In genomic region chr5:100788417-100788816, GRCh38 we compare ENCODE assay signal across 32 cellular contexts.
DNase-seq lines count a peak whose midpoint lies in the region; ATAC-seq, FAIRE-seq and TF ChIP-seq lines count a peak whose summit lies in the region.
"Had no signal": no experiment of that assay in that cellular context is flagged by ENCODE, and none has a peak within 500 bp of the region (broad histone marks: within the 10 kb centered on the region; RNA-seq: fewer than 3 reads in every experiment).

No MANE protein-coding gene starts in this region.

- 93% methylated on average over 2 of the region's 2 CpGs for WGBS in GM12878 (ENCODE audit: insufficient coverage, insufficient replicate concordance, low lambda C conversion rate, missing lambda C conversion rate)

- no peak for TF ChIP-seq EP300 in GM12878 (IDR thresholded peaks at IDR 0.05; ENCODE audit: borderline replicate concordance in 1 of 2, control insufficient read depth in 1 of 2, low read depth in 2 of 2, low read length in 2 of 2)

- no peaks in the 10 kb centered on the region for H4K20me1 ChIP-seq in GM12878 (ENCODE audit: control insufficient read depth, insufficient read depth)

- peak overlapping the region; percentile 6; the same call in 1 of the 2 replicates for H3K27ac ChIP-seq in GM12878 (ENCODE audit: control insufficient read depth, insufficient read depth)
- H3K27ac ChIP-seq: C4-2B, PC-9, psoas muscle, thyroid gland, vagina had no signal

- peak; percentile 53 for ATAC-seq in GM18511 (IDR thresholded peaks at IDR 0.05; ENCODE audit: unreplicated experiment)
- ATAC-seq in GM19467 (IDR thresholded peaks at IDR 0.05; ENCODE audit: unreplicated experiment): peak; percentile 36
- peak; percentile 41 for ATAC-seq in HG03175 (IDR thresholded peaks at IDR 0.05; ENCODE audit: unreplicated experiment)
- peak; percentile 53 for ATAC-seq in GM12878
- ATAC-seq in GM21390 (IDR thresholded peaks at IDR 0.05; ENCODE audit: unreplicated experiment): no peak
- no peak for ATAC-seq in activated CD4-positive, alpha-beta T cell treated with anti-CD3 and anti-CD28 coated beads for 36 hours
- ATAC-seq: effector memory CD8-positive, alpha-beta T cell; naive thymus-derived CD4-positive, alpha-beta T cell; psoas muscle; stimulated activated naive CD8-positive, alpha-beta T cell treated with anti-CD3 and anti-CD28 coated beads, Interleukin-15, Interleukin-2, amounts not matched to agents 100 U/mL and 50 U/mL, for 24 hours had no signal

- H3K27me3 ChIP-seq in GM12878 (replicated peaks in 1 of 2; ENCODE audit: control insufficient read depth in 2 of 2, insufficient read depth in 2 of 2, low read length in 1 of 2): no peaks in the 10 kb centered on the region
- H3K27me3 ChIP-seq: thyroid gland, vagina had no signal

- peaks cover 12% of the 10 kb centered on the region for H3K4me1 ChIP-seq in GM12878 (ENCODE audit: control insufficient read depth, insufficient read depth, low read length)
- H3K4me1 ChIP-seq: psoas muscle, thyroid gland, vagina had no signal

- H3K4me3 ChIP-seq in GM12878: no peak overlapping the region
- H3K4me3 ChIP-seq: PC-9, psoas muscle, thyroid gland, vagina had no signal

- in situ Hi-C loops in GM12878 (cut with MboI): no loop called here

- CTCF ChIA-PET in GM12878 (lab: Yijun Ruan, JAX): interaction anchor here (0.6 to 4.5 kb wide), 17 partner anchors 9 to 115 kb away, joined by 3 to 32 read pairs (median 5); partner anchors contain the start of gene ST8SIA4
- CTCF ChIA-PET in activated CD4-positive, alpha-beta T cell treated with anti-CD3 and anti-CD28 coated beads for 36 hours (lab: Charles Lee): interaction anchor here (0.6 to 2.6 kb wide), 4 partner anchors 8 to 109 kb away, joined by 3 to 9 read pairs (median 4); no protein-coding TSS in a partner anchor

- TF ChIP-seq POLR2A in GM12878 (IDR thresholded peaks at IDR 0.05; ENCODE audit: low read depth, low read length): no peak

- POLR2A ChIA-PET in GM12878 (lab: Charles Lee): interaction anchor here (1.0 to 3.0 kb wide), 9 partner anchors 8 to 253 kb away, joined by 3 to 12 read pairs (median 4); partner anchors contain the start of genes FAM174A and ST8SIA4
- POLR2A ChIA-PET in activated CD4-positive, alpha-beta T cell treated with anti-CD3 and anti-CD28 coated beads for 36 hours (lab: Charles Lee): no interaction called here

- H2AFZ ChIP-seq in GM12878 (ENCODE audit: control insufficient read depth, low read depth, low read length): no peak overlapping the region; the same call in 1 of the 2 replicates
- H2AFZ ChIP-seq: PC-9 had no signal

- H3K9me3 Mint-ChIP-seq in activated CD4-positive, alpha-beta T cell treated with anti-CD3 and anti-CD28 coated beads for 36 hours (ENCODE audit: low read depth): no peaks in the 10 kb centered on the region
- no peaks in the 10 kb centered on the region; the same call in 1 of the 2 replicates for H3K9me3 Mint-ChIP-seq in HFFc6
- H3K9me3 Mint-ChIP-seq: effector memory CD8-positive, alpha-beta T cell had no signal

- FAIRE-seq in GM12878 (lab: Jason Lieb, UNC): no peak
- FAIRE-seq: astrocyte, keratinocyte had no signal

- H3K4me2 ChIP-seq in GM12878 (ENCODE audit: control insufficient read depth, insufficient read depth): no peak overlapping the region
- H3K4me2 ChIP-seq: PC-9 had no signal

- TF ChIP-seq CTCF in GM12878 (IDR thresholded peaks at IDR 0.05 in 2 of 3, conservative IDR thresholded peaks at IDR 0.05 in 1 of 3; ENCODE audit: control insufficient read depth in 2 of 3, extremely low read depth in 1 of 3, insufficient read depth in 1 of 3, low read depth in 3 of 3, low read length in 3 of 3) (no peak), HFFc6 (IDR thresholded peaks at IDR 0.05) (no peak)

- no peaks in the 10 kb centered on the region for H3K79me2 ChIP-seq in GM12878 (ENCODE audit: control insufficient read depth, insufficient read depth, low read length)

- no TSS peak for BruUV-seq in GM12878 (replicated peaks; lab: Mats Ljungman, UMichigan)

- H3K36me3 Mint-ChIP-seq in activated CD4-positive, alpha-beta T cell treated with anti-CD3 and anti-CD28 coated beads for 36 hours (ENCODE audit: low read depth): peaks cover 2% of the 10 kb centered on the region
- H3K36me3 Mint-ChIP-seq in HFFc6 (ENCODE audit: low read depth): no peaks in the 10 kb centered on the region
- H3K36me3 Mint-ChIP-seq: mesothelial cell of epicardium had no signal

- no peak for TF ChIP-seq RAD21 in GM12878 (IDR thresholded peaks at IDR 0.05; ENCODE audit: insufficient read depth, low read depth, low read length)

- no peak overlapping the region for H3K9ac ChIP-seq in GM12878 (ENCODE audit: control insufficient read depth, insufficient read depth, low read length)

- no peak overlapping the region for H3K4me3 Mint-ChIP-seq in activated CD4-positive, alpha-beta T cell treated with anti-CD3 and anti-CD28 coated beads for 36 hours
- H3K4me3 Mint-ChIP-seq in HFFc6: no peak overlapping the region
- H3K4me3 Mint-ChIP-seq: effector memory CD8-positive, alpha-beta T cell; mesothelial cell of epicardium; naive thymus-derived CD4-positive, alpha-beta T cell had no signal

- SMC1A ChIA-PET in GM12878 (lab: Charles Lee; ENCODE audit: uncharacterized antibody, unreplicated experiment): interaction anchor here (0.6 to 5.9 kb wide), 26 partner anchors 9 to 205 kb away, joined by 3 to 81 read pairs (median 4); partner anchors contain the start of gene ST8SIA4

- no peak overlapping the region for H3K27ac Mint-ChIP-seq in activated CD4-positive, alpha-beta T cell treated with anti-CD3 and anti-CD28 coated beads for 36 hours
- H3K27ac Mint-ChIP-seq in HFFc6: no peak overlapping the region
- H3K27ac Mint-ChIP-seq: effector memory CD8-positive, alpha-beta T cell; mesothelial cell of epicardium; naive thymus-derived CD4-positive, alpha-beta T cell had no signal

- no peaks in the 10 kb centered on the region for H3K36me3 ChIP-seq in GM12878 (ENCODE audit: control insufficient read depth in 2 of 2, insufficient read depth in 2 of 2, low read length in 1 of 2)
- H3K36me3 ChIP-seq: thyroid gland, vagina had no signal

- RAD21 ChIA-PET in GM12878 (lab: Charles Lee; ENCODE audit: unreplicated experiment): interaction anchor here (0.8 to 4.1 kb wide), 18 partner anchors 9 to 121 kb away, joined by 3 to 44 read pairs (median 7); partner anchors contain the start of gene ST8SIA4

- H3K4me1 Mint-ChIP-seq in activated CD4-positive, alpha-beta T cell treated with anti-CD3 and anti-CD28 coated beads for 36 hours: peaks cover 12% of the 10 kb centered on the region
- no peaks in the 10 kb centered on the region for H3K4me1 Mint-ChIP-seq in HFFc6 (ENCODE audit: low read depth)

- DNase-seq in GM12878 (ENCODE audit: low read depth, low spot score) (no peak), GOT3 (lab: John Stamatoyannopoulos, UW) (no peak), HFFc6 (no peak)
- DNase-seq in activated CD4-positive, alpha-beta T cell treated with anti-CD3 and anti-CD28 coated beads for 36 hours: no peak
- DNase-seq: activated CD4-positive, alpha-beta T cell treated with anti-CD3 and anti-CD28 coated beads for 4 hours; activated CD8-positive, alpha-beta memory T cell treated with anti-CD3 and anti-CD28 coated beads for 24 hours; activated effector memory CD4-positive, alpha-beta T cell treated with anti-CD3 and anti-CD28 coated beads, Interleukin-2, amount 50 U/mL, for 16 hours; caudate nucleus; cortex of kidney; DND-41; effector memory CD8-positive, alpha-beta T cell; erythroblast; glutamatergic neuron; HCEC 1CT; naive thymus-derived CD4-positive, alpha-beta T cell; NCI-H2029 treated with DMSO at 0.1 percent for 48 hours; NCI-H226; occipital lobe; PC-9; psoas muscle; Right ventricle myocardium superior; stimulated activated naive CD8-positive, alpha-beta T cell treated with anti-CD3 and anti-CD28 coated beads, Interleukin-15, Interleukin-2, amounts not matched to agents 100 U/mL and 50 U/mL, for 24 hours; thyroid gland had no signal

- no peaks in the 10 kb centered on the region for H3K27me3 Mint-ChIP-seq in activated CD4-positive, alpha-beta T cell treated with anti-CD3 and anti-CD28 coated beads for 36 hours
- peaks cover 4% of the 10 kb centered on the region; the same call in 1 of the 2 replicates for H3K27me3 Mint-ChIP-seq in HFFc6 (ENCODE audit: insufficient read depth)

- intact Hi-C loops in GM12878 (cut with micrococcal nuclease; ENCODE audit: unreplicated experiment): no loop called here
- intact Hi-C loops in activated CD4-positive, alpha-beta T cell treated with anti-CD3 and anti-CD28 coated beads for 36 hours (cut with DNase I, micrococcal nuclease): no loop called here

- peaks cover 6% of the 10 kb centered on the region; the same call in 2 of the 3 replicates for H3K9me3 ChIP-seq in GM12878 (replicated peaks; ENCODE audit: control insufficient read depth, insufficient read depth, low read length)
- H3K9me3 ChIP-seq: psoas muscle, thyroid gland, vagina had no signal

TF ChIP-seq in GM12878, 131 proteins besides CTCF, POLR2A, EP300 and RAD21 (continues in another document):
- TF ChIP-seq NR2F1 (conservative IDR thresholded peaks at IDR 0.05) (no peak), MYC (IDR thresholded peaks at IDR 0.05; ENCODE audit: insufficient read depth, insufficient read length, insufficient replicate concordance, low read length, severe bottlenecking) (no peak), IKZF1 (conservative IDR thresholded peaks at IDR 0.05) (peak; percentile 31; the same call in 1 of the 2 replicates), CHD1 (IDR thresholded peaks at IDR 0.05; ENCODE audit: low read depth, low read length) (no peak), IKZF2 (IDR thresholded peaks at IDR 0.05) (peak in 1 of 2 experiments; percentile 38; a peak in 2 of 4 replicates), KDM1A (IDR thresholded peaks at IDR 0.05; ENCODE audit: borderline replicate concordance) (no peak)
- TF ChIP-seq, protein P1, sequence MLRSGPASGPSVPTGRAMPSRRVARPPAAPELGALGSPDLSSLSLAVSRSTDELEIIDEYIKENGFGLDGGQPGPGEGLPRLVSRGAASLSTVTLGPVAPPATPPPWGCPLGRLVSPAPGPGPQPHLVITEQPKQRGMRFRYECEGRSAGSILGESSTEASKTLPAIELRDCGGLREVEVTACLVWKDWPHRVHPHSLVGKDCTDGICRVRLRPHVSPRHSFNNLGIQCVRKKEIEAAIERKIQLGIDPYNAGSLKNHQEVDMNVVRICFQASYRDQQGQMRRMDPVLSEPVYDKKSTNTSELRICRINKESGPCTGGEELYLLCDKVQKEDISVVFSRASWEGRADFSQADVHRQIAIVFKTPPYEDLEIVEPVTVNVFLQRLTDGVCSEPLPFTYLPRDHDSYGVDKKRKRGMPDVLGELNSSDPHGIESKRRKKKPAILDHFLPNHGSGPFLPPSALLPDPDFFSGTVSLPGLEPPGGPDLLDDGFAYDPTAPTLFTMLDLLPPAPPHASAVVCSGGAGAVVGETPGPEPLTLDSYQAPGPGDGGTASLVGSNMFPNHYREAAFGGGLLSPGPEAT (IDR thresholded peaks at IDR 0.05; ENCODE audit: low read depth): no peak

Comparison
In these comparisons a context has a peak if more than half of its experiments do, and no peak if none do; other contexts are left out.
1. ATAC-seq: peak in GM18511 (single experiment), GM19467 (single experiment), HG03175 (single experiment) and GM12878 (single experiment); none in GM21390 (single experiment) and activated CD4-positive, alpha-beta T cell treated with anti-CD3 and anti-CD28 coated beads for 36 hours (single experiment).